8 cellular contexts compared by ENCODE assay signal in genomic region chr5:157858527-157859226, GRCh38. TPM values are rescaled to one million over a fixed set of nuclear protein-coding genes. Genes with fewer than 3 reads are reported as not detected.
DNase-seq lines count a peak whose midpoint lies in the region; ATAC-seq, FAIRE-seq and TF ChIP-seq lines count a peak whose summit lies in the region.

Gene CLINT1 (minus strand): TSS chr5:157859145. CDS start chr5:157858970, 175 bp downstream.

- CTCF ChIA-PET in activated CD4-positive, alpha-beta T cell treated with anti-CD3 and anti-CD28 coated beads for 36 hours (lab: Charles Lee), result interaction anchor here (0.6 to 1.3 kb wide), 5 partner anchors 7 to 226 kb away, joined by 3 read pairs; no protein-coding TSS in a partner anchor

- H3K27me3 Mint-ChIP-seq in activated CD4-positive, alpha-beta T cell treated with anti-CD3 and anti-CD28 coated beads for 36 hours, result no peaks in the 10 kb centered on the region
- no peaks in the 10 kb centered on the region for H3K27me3 Mint-ChIP-seq in chondrocyte (ENCODE audit: low read depth)

- H3K36me3 Mint-ChIP-seq in activated CD4-positive, alpha-beta T cell treated with anti-CD3 and anti-CD28 coated beads for 36 hours (ENCODE audit: low read depth), result peaks cover 18% of the 10 kb centered on the region
- peaks cover 2% of the 10 kb centered on the region for H3K36me3 Mint-ChIP-seq in chondrocyte (ENCODE audit: low read depth)

- FAIRE-seq in kidney (lab: Jason Lieb, UNC), result no peak

- H3K4me3 ChIP-seq in kidney (ENCODE audit: low read length in 2 of 2), result peak within 1 kb of the TSS; percentile 82 to 91

- TF ChIP-seq CTCF in chondrocyte (IDR thresholded peaks at IDR 0.05) (peak; percentile 25), kidney (IDR thresholded peaks at IDR 0.05; ENCODE audit: borderline replicate concordance, extremely low read depth, insufficient read depth) (peak; percentile 27)

- H3K27ac ChIP-seq in kidney (ENCODE audit: low read depth in 2 of 2, low read length in 2 of 2), result peak within 1 kb of the TSS; percentile 93 to 96

- H3K4me1 ChIP-seq in kidney (ENCODE audit: control insufficient read depth in 1 of 2, insufficient read depth in 1 of 2, low read depth in 1 of 2, low read length in 2 of 2), result peaks cover 7 to 15% of the 10 kb centered on the region in 2 donors

- H3K9me3 Mint-ChIP-seq in activated CD4-positive, alpha-beta T cell treated with anti-CD3 and anti-CD28 coated beads for 36 hours (ENCODE audit: low read depth), result no peaks in the 10 kb centered on the region
- no peaks in the 10 kb centered on the region for H3K9me3 Mint-ChIP-seq in chondrocyte (ENCODE audit: low read depth)

- H3K27ac Mint-ChIP-seq in activated CD4-positive, alpha-beta T cell treated with anti-CD3 and anti-CD28 coated beads for 36 hours, result peak within 1 kb of the TSS; percentile 96
- peak within 1 kb of the TSS; percentile 98 for H3K27ac Mint-ChIP-seq in chondrocyte (ENCODE audit: unreplicated experiment)

- H3K36me3 ChIP-seq in kidney (ENCODE audit: control insufficient read depth in 1 of 2, insufficient read depth in 2 of 2, low read length in 2 of 2), result no peaks in the 10 kb centered on the region

- H3K4me1 Mint-ChIP-seq in activated CD4-positive, alpha-beta T cell treated with anti-CD3 and anti-CD28 coated beads for 36 hours, result peaks cover 76% of the 10 kb centered on the region
- H3K4me1 Mint-ChIP-seq in chondrocyte (ENCODE audit: low read depth), result peaks cover 45% of the 10 kb centered on the region

- peak within 1 kb of the TSS; percentile 91 for H3K4me3 Mint-ChIP-seq in activated CD4-positive, alpha-beta T cell treated with anti-CD3 and anti-CD28 coated beads for 36 hours
- peak within 1 kb of the TSS; percentile 95 for H3K4me3 Mint-ChIP-seq in chondrocyte (ENCODE audit: unreplicated experiment)

- peak; percentile 51 for ATAC-seq in GM19023 (IDR thresholded peaks at IDR 0.05; ENCODE audit: unreplicated experiment)
- ATAC-seq in HG03342 (IDR thresholded peaks at IDR 0.05; ENCODE audit: unreplicated experiment), result peak; percentile 47
- peak; percentile 81 for ATAC-seq in activated CD4-positive, alpha-beta T cell treated with anti-CD3 and anti-CD28 coated beads for 36 hours

- H3K9ac ChIP-seq in kidney (ENCODE audit: low read length in 2 of 2), result peak within 1 kb of the TSS; percentile 60 to 90

- H3K9me3 ChIP-seq in kidney (ENCODE audit: control insufficient read depth in 1 of 2, low read length in 2 of 2), result no peaks in the 10 kb centered on the region

- intact Hi-C loops in activated CD4-positive, alpha-beta T cell treated with anti-CD3 and anti-CD28 coated beads for 36 hours (cut with DNase I, micrococcal nuclease), result loop anchor here (1.0 to 10.0 kb wide), 11 partner anchors 34 to 1599 kb away; partner anchors contain the start of gene NIPAL4 (in 1 of the 2)
- intact Hi-C loops in kidney (cut with DNase I), result no loop called here

- peak; percentile 93 for DNase-seq in AG08396 (ENCODE audit: low spot score)
- DNase-seq in NCI-H510A (lab: John Stamatoyannopoulos, UW), result peak; percentile 64
- peak; percentile 94 for DNase-seq in activated CD4-positive, alpha-beta T cell treated with anti-CD3 and anti-CD28 coated beads for 36 hours
- DNase-seq in chondrocyte (ENCODE audit: low spot score), result peak; percentile 97
- peak; percentile 97 for DNase-seq in kidney
- DNase-seq in stimulated activated CD4-positive, alpha-beta T cell treated with anti-CD3 and anti-CD28 coated beads, Interleukin-15, amount 100 ng/mL, for 24 hours, result peak; percentile 93

- POLR2A ChIA-PET in activated CD4-positive, alpha-beta T cell treated with anti-CD3 and anti-CD28 coated beads for 36 hours (lab: Charles Lee), result interaction anchor here (0.5 to 0.9 kb wide), 2 partner anchors 251 to 760 kb away, joined by 3 to 4 read pairs; no protein-coding TSS in a partner anchor

RNA-seq across cellular contexts. Expression of gene CLINT1, which starts in this region (rescaled TPM):
- 10 to 100 TPM; 59.0 to 69.0 TPM for total RNA-seq in activated CD4-positive, alpha-beta T cell treated with anti-CD3 and anti-CD28 coated beads for 36 hours
- total RNA-seq in chondrocyte (72.4 to 75.5 TPM (median 73.8 TPM) in 3 replicates), kidney (173 TPM)
- 34.1 TPM for polyA plus RNA-seq in kidney (ENCODE audit: insufficient read depth, low read depth, low replicate concordance)

Comparison
In these comparisons a context has a peak if more than half of its experiments do, and no peak if none do; other contexts are left out.
1. Peak in every context shown above with its lines: DNase-seq, ATAC-seq, H3K4me3 ChIP-seq and H3K27ac ChIP-seq.